14 cellular contexts compared by ENCODE assay signal in genomic region chr17:57296231-57296630, GRCh38. TPM values are rescaled to one million over a fixed set of nuclear protein-coding genes. Genes with fewer than 3 reads are reported as not detected.
DNase-seq lines count a peak whose midpoint lies in the region; ATAC-seq, FAIRE-seq and TF ChIP-seq lines count a peak whose summit lies in the region.
"Had no signal": no experiment of that assay in that cellular context is flagged by ENCODE, and none has a peak within 500 bp of the region (broad histone marks: within the 10 kb centered on the region; RNA-seq: fewer than 3 reads in every experiment).

No MANE protein-coding gene starts in this region.

- no peaks in the 10 kb centered on the region for H3K79me2 ChIP-seq in PC-3 (ENCODE audit: low read length)

- peaks cover 36% of the 10 kb centered on the region for H3K36me3 Mint-ChIP-seq in mesothelial cell of epicardium

- H3K27ac ChIP-seq in PC-3 (ENCODE audit: low read length) = peak overlapping the region; percentile 88

- peak; percentile 27 for DNase-seq in DMS153 (lab: John Stamatoyannopoulos, UW)
- peak; percentile 44 for DNase-seq in M059J (ENCODE audit: low read depth)
- peak; percentile 11 for DNase-seq in PC-3
- no peak for DNase-seq in mesothelial cell of epicardium (ENCODE audit: low spot score in 2 of 2, unreplicated experiment in 2 of 2)
- no peak for DNase-seq in SW 1271 (lab: John Stamatoyannopoulos, UW)
- no peak for DNase-seq in RCC 7860 (ENCODE audit: low spot score)
- DNase-seq: activated CD4-positive, alpha-beta T cell treated with anti-CD3 and anti-CD28 coated beads, Interleukin-2, amount 50 U/mL, for 4 hours; activated naive CD4-positive, alpha-beta T cell treated with anti-CD3 and anti-CD28 coated beads, Interleukin-2, amount 10 ng/mL, durations not matched to agents 7 days and 5 days; stimulated activated CD8-positive, alpha-beta memory T cell treated with anti-CD3 and anti-CD28 coated beads, Interleukin-4, amount 100 ng/mL, for 48 hours had no signal

- H3K27me3 Mint-ChIP-seq in mesothelial cell of epicardium (ENCODE audit: low read depth) = no peaks in the 10 kb centered on the region
- H3K27me3 Mint-ChIP-seq: activated naive CD4-positive, alpha-beta T cell treated with anti-CD3 and anti-CD28 coated beads, Interleukin-2, amount 10 ng/mL, durations not matched to agents 7 days and 5 days; dendritic cell treated with granulocyte-macrophage colony-stimulating factor and Interleukin-4, amounts not matched to agents 40 ng/mL and 50 ng/mL, for 4 days; IgD-negative memory B cell had no signal

- peaks cover 47% of the 10 kb centered on the region for H3K4me1 Mint-ChIP-seq in mesothelial cell of epicardium

- 0 out of 2 replicates have a peak, but pooled peaks cover 7% of the 10 kb centered on the region for H3K9me3 ChIP-seq in PC-3 (ENCODE audit: low read length)

- H3K36me3 ChIP-seq in PC-3 (ENCODE audit: low read depth, low read length) = peaks cover 26% of the 10 kb centered on the region

- CTCF ChIA-PET in PC-3 (lab: Charles Lee) = no interaction called here

- POLR2A ChIA-PET in PC-3 (lab: Charles Lee; ENCODE audit: unreplicated experiment) = no interaction called here

- TF ChIP-seq CTCF in PC-3 (conservative IDR thresholded peaks at IDR 0.05; ENCODE audit: low read depth, low read length) = no peak
- no peak for TF ChIP-seq CTCF in mesothelial cell of epicardium (IDR thresholded peaks at IDR 0.05; ENCODE audit: unreplicated experiment)

- H4K20me1 ChIP-seq in PC-3 (ENCODE audit: low read length) = no peaks in the 10 kb centered on the region

- ATAC-seq in PC-3 = peak; percentile 11; the same call in 1 of the 2 replicates
- ATAC-seq in HG02623 (IDR thresholded peaks at IDR 0.05; ENCODE audit: unreplicated experiment) = no peak
- ATAC-seq in GM18907 (IDR thresholded peaks at IDR 0.05; ENCODE audit: unreplicated experiment) = no peak

- 0 out of 2 replicates have a peak overlapping the region, but pooled peaks have one; percentile 30 for H2AFZ ChIP-seq in PC-3 (ENCODE audit: low read length)

- peak overlapping the region; percentile 97 for H3K27ac Mint-ChIP-seq in mesothelial cell of epicardium
- H3K27ac Mint-ChIP-seq: activated naive CD4-positive, alpha-beta T cell treated with anti-CD3 and anti-CD28 coated beads, Interleukin-2, amount 10 ng/mL, durations not matched to agents 7 days and 5 days; dendritic cell treated with granulocyte-macrophage colony-stimulating factor and Interleukin-4, amounts not matched to agents 40 ng/mL and 50 ng/mL, for 4 days; IgD-negative memory B cell had no signal

- no TSS peak for BruUV-seq in PC-3 (replicated peaks; lab: Mats Ljungman, UMichigan)

- no peaks in the 10 kb centered on the region for H3K27me3 ChIP-seq in PC-3 (ENCODE audit: low read length)
- H3K27me3 ChIP-seq: BLaER1 treated with 17β-estradiol and CSF1 and Interleukin-3, amounts not matched to agents 10 nM and 100 nM had no signal

- no peaks in the 10 kb centered on the region for H3F3A ChIP-seq in PC-3 (ENCODE audit: low read length, unreplicated experiment)

- no peaks in the 10 kb centered on the region for H3K9me2 ChIP-seq in PC-3 (replicated peaks; ENCODE audit: low read length)

- H3K4me3 Mint-ChIP-seq in mesothelial cell of epicardium = no peak overlapping the region
- H3K4me3 Mint-ChIP-seq: activated naive CD4-positive, alpha-beta T cell treated with anti-CD3 and anti-CD28 coated beads, Interleukin-2, amount 10 ng/mL, durations not matched to agents 7 days and 5 days; dendritic cell treated with granulocyte-macrophage colony-stimulating factor and Interleukin-4, amounts not matched to agents 40 ng/mL and 50 ng/mL, for 4 days; IgD-negative memory B cell had no signal

- H3K4me2 ChIP-seq in PC-3 (ENCODE audit: low read length) = peak overlapping the region; percentile 76
- H3K4me2 ChIP-seq: BLaER1 treated with 17β-estradiol and CSF1 and Interleukin-3, amounts not matched to agents 10 nM and 100 nM had no signal

- peak overlapping the region; percentile 36 for H3K4me3 ChIP-seq in PC-3 (ENCODE audit: low read length)
- H3K4me3 ChIP-seq: BLaER1 treated with 17β-estradiol and CSF1 and Interleukin-3, amounts not matched to agents 10 nM and 100 nM had no signal

- peaks cover 29% of the 10 kb centered on the region for H3K4me1 ChIP-seq in PC-3 (ENCODE audit: insufficient read depth, low read length)

- no peak for FAIRE-seq in RCC 7860 (lab: Jason Lieb, UNC)

- H3K9me3 Mint-ChIP-seq in mesothelial cell of epicardium = peaks cover 24% of the 10 kb centered on the region

- intact Hi-C loops in PC-3 (cut with micrococcal nuclease) = no loop called here

- H3K9ac ChIP-seq in PC-3 (ENCODE audit: low read length) = peak overlapping the region; percentile 59
- H3K9ac ChIP-seq: BLaER1 treated with 17β-estradiol and CSF1 and Interleukin-3, amounts not matched to agents 10 nM and 100 nM had no signal

RNA-seq across cellular contexts. Expression of gene MSI2, which starts 39.9 kb away (rescaled TPM):
- total RNA-seq in M059J (2014; rRNA removed; shearing (Covaris generic)) = 16.1 and 28.6 TPM in 2 replicates
- total RNA-seq in PC-3 (2014; rRNA removed) = 54.7 and 60.4 TPM in 2 replicates
- 136 to 144 TPM (median 140 TPM) in 3 replicates for total RNA-seq in mesothelial cell of epicardium

Comparison
In these comparisons a context has a peak if more than half of its experiments do, and no peak if none do; other contexts are left out.
1. DNase-seq: peak in DMS153 (single experiment), M059J (single experiment) and PC-3 (single experiment); none in mesothelial cell of epicardium (0 of 2), SW 1271 (0 of 2) and RCC 7860 (single experiment).